ENCODE assay signal across 36 cellular contexts in the genomic region with DNA sequence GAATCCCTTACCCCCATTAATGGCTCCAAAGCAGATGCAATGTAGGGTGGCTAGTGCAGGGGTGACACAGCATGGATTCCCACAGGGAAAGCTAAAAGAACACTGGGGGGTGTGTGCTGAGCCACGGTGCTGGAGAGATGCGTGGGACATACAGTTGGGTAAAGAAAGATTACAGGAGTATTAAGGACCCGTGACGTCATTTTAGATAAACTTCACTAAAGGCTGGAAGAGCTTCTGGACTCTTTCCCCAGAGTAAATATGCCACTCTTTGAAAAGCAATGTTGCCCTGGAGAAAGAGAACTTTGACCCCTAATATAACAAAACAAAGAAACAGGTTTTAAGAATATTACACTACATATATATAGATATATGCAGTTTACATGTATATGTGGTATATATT.
"Had no signal": no experiment of that assay in that cellular context is flagged by ENCODE, and none has a peak within 500 bp of the region (broad histone marks: within the 10 kb centered on the region; RNA-seq: fewer than 3 reads in every experiment).

No MANE protein-coding gene starts in this region.

- H3K27me3 Mint-ChIP-seq: activated B cell treated with CpG ODN at 0.5 μM for 24 hours; activated CD8-positive, alpha-beta memory T cell treated with anti-CD3 and anti-CD28 coated beads, Interleukin-2, amount 10 ng/mL, durations not matched to agents 7 days and 5 days; activated naive CD4-positive, alpha-beta T cell treated with anti-CD3 and anti-CD28 coated beads, Interleukin-2, amount 50 U/mL, for 24 hours; activated naive CD8-positive, alpha-beta T cell treated with anti-CD3 and anti-CD28 coated beads for 36 hours; activated naive CD8-positive, alpha-beta T cell treated with anti-CD3 and anti-CD28 coated beads, Interleukin-2, amount 50 U/mL, for 24 hours; brain; T-helper 17 cell had no signal

- H3K36me3 ChIP-seq: adrenal gland, ascending aorta, breast epithelium, cardiac muscle cell, colonic mucosa, esophagus squamous epithelium, gastroesophageal sphincter, WERI-Rb-1 had no signal

- H3K4me3 ChIP-seq: adrenal gland, ascending aorta, breast epithelium, cardiac muscle cell, colonic mucosa, esophagus squamous epithelium, gastroesophageal sphincter had no signal

- H3K36me3 Mint-ChIP-seq: activated CD8-positive, alpha-beta memory T cell treated with anti-CD3 and anti-CD28 coated beads, Interleukin-2, amount 10 ng/mL, durations not matched to agents 7 days and 5 days; activated naive CD4-positive, alpha-beta T cell treated with anti-CD3 and anti-CD28 coated beads, Interleukin-2, amount 50 U/mL, for 24 hours; activated naive CD8-positive, alpha-beta T cell treated with anti-CD3 and anti-CD28 coated beads for 36 hours; brain had no signal

- H3K4me1 Mint-ChIP-seq: activated B cell treated with CpG ODN at 0.5 μM for 24 hours; activated CD8-positive, alpha-beta memory T cell treated with anti-CD3 and anti-CD28 coated beads, Interleukin-2, amount 10 ng/mL, durations not matched to agents 7 days and 5 days; activated naive CD4-positive, alpha-beta T cell treated with anti-CD3 and anti-CD28 coated beads, Interleukin-2, amount 50 U/mL, for 24 hours; activated naive CD8-positive, alpha-beta T cell treated with anti-CD3 and anti-CD28 coated beads for 36 hours; activated naive CD8-positive, alpha-beta T cell treated with anti-CD3 and anti-CD28 coated beads, Interleukin-2, amount 50 U/mL, for 24 hours; brain; T-helper 17 cell had no signal

- ATAC-seq: activated CD4-positive, CD25-positive, alpha-beta regulatory T cell treated with anti-CD3 and anti-CD28 coated beads, Interleukin-2, amount 50 U/mL, for 24 hours; activated CD8-positive, alpha-beta memory T cell treated with anti-CD3 and anti-CD28 coated beads, Interleukin-2, amount 10 ng/mL, durations not matched to agents 7 days and 5 days; activated CD8-positive, alpha-beta T cell treated with anti-CD3 and anti-CD28 coated beads, Interleukin-2, amount 10 ng/mL, durations not matched to agents 7 days and 5 days; activated naive CD8-positive, alpha-beta T cell treated with anti-CD3 and anti-CD28 coated beads, Interleukin-2, amount 50 U/mL, for 24 hours; gastroesophageal sphincter; T-helper 17 cell had no signal

- H3K4me1 ChIP-seq: adrenal gland, ascending aorta, breast epithelium, colonic mucosa, esophagus squamous epithelium, gastroesophageal sphincter had no signal

- H3K27ac Mint-ChIP-seq: activated B cell treated with CpG ODN at 0.5 μM for 24 hours; activated CD8-positive, alpha-beta memory T cell treated with anti-CD3 and anti-CD28 coated beads, Interleukin-2, amount 10 ng/mL, durations not matched to agents 7 days and 5 days; activated CD8-positive, alpha-beta T cell treated with anti-CD3 and anti-CD28 coated beads, Interleukin-2, amount 10 ng/mL, durations not matched to agents 7 days and 5 days; activated naive CD4-positive, alpha-beta T cell treated with anti-CD3 and anti-CD28 coated beads for 36 hours; activated naive CD4-positive, alpha-beta T cell treated with anti-CD3 and anti-CD28 coated beads, Interleukin-2, amount 50 U/mL, for 24 hours; activated naive CD8-positive, alpha-beta T cell treated with anti-CD3 and anti-CD28 coated beads for 36 hours; activated naive CD8-positive, alpha-beta T cell treated with anti-CD3 and anti-CD28 coated beads, Interleukin-2, amount 50 U/mL, for 24 hours; activated T-helper 1 cell treated with anti-CD3 and anti-CD28 coated beads, Interleukin-12 subunit alpha, Interleukin-12 subunit beta, Interleukin-2, Interleukin-4 antibody, amounts not matched to agents 30 ng/mL and 10 ng/mL and 1 ng/mL, durations not matched to agents 14 hours and 24 hours and 36 hours; activated T-helper 2 cell treated with anti-CD3 and anti-CD28 coated beads, Interferon-gamma antibody, Interleukin-2, Interleukin-4, amounts not matched to agents 10 μg/mL and 5 μg/mL and 100 μg/mL, durations not matched to agents 14 hours and 24 hours and 36 hours; brain; T-helper 17 cell; T-helper 2 cell treated with Interferon-gamma antibody and Interleukin-4, amounts not matched to agents 5 μg/mL and 100 μg/mL, for 36 hours had no signal

- H3K27me3 ChIP-seq: adrenal gland, ascending aorta, breast epithelium, cardiac muscle cell, colonic mucosa, esophagus squamous epithelium, gastroesophageal sphincter had no signal

- DNase-seq: activated B cell treated with CpG ODN at 0.5 μM for 24 hours; activated CD4-positive, alpha-beta T cell treated with anti-CD3 and anti-CD28 coated beads for 48 hours; activated CD4-positive, alpha-beta T cell treated with anti-CD3 and anti-CD28 coated beads, Interleukin-2, amount 50 U/mL, for 1 hour; activated CD4-positive, alpha-beta T cell treated with anti-CD3 and anti-CD28 coated beads, Interleukin-2, amount 50 U/mL, for 48 hours; activated CD8-positive, alpha-beta memory T cell treated with anti-CD3 and anti-CD28 coated beads, Interleukin-2, amount 10 ng/mL, durations not matched to agents 7 days and 5 days; activated CD8-positive, alpha-beta memory T cell treated with anti-CD3 and anti-CD28 coated beads, Interleukin-2, amount 50 U/mL, for 4 hours; activated CD8-positive, alpha-beta T cell treated with anti-CD3 and anti-CD28 coated beads, Interleukin-2, amount 10 ng/mL, durations not matched to agents 7 days and 5 days; activated effector memory CD4-positive, alpha-beta T cell treated with anti-CD3 and anti-CD28 coated beads, Interleukin-2, amount 50 U/mL, for 16 hours; activated naive CD4-positive, alpha-beta T cell treated with anti-CD3 and anti-CD28 coated beads for 36 hours; activated naive CD8-positive, alpha-beta T cell treated with anti-CD3 and anti-CD28 coated beads for 36 hours; activated naive CD8-positive, alpha-beta T cell treated with anti-CD3 and anti-CD28 coated beads, Interleukin-2, amount 50 U/mL, for 24 hours; activated T-cell treated with anti-CD3 and anti-CD28 coated beads, Interleukin-2, amount 50 U/mL, for 1 hour; activated T-cell treated with anti-CD3 and anti-CD28 coated beads, Interleukin-2, amount 50 U/mL, for 48 hours; adrenal gland; amygdala; central memory CD4-positive, alpha-beta T cell; cerebellar nuclear complex; colonic mucosa; effector CD8-positive, alpha-beta T cell; esophagus squamous epithelium; foreskin melanocyte; T-helper 1 cell; T-helper 17 cell; T1000; WERI-Rb-1 had no signal

- H3K4me3 Mint-ChIP-seq: activated B cell treated with CpG ODN at 0.5 μM for 24 hours; activated CD8-positive, alpha-beta memory T cell treated with anti-CD3 and anti-CD28 coated beads, Interleukin-2, amount 10 ng/mL, durations not matched to agents 7 days and 5 days; activated CD8-positive, alpha-beta T cell treated with anti-CD3 and anti-CD28 coated beads, Interleukin-2, amount 10 ng/mL, durations not matched to agents 7 days and 5 days; activated naive CD4-positive, alpha-beta T cell treated with anti-CD3 and anti-CD28 coated beads for 36 hours; activated naive CD4-positive, alpha-beta T cell treated with anti-CD3 and anti-CD28 coated beads, Interleukin-2, amount 50 U/mL, for 24 hours; activated naive CD8-positive, alpha-beta T cell treated with anti-CD3 and anti-CD28 coated beads for 36 hours; activated naive CD8-positive, alpha-beta T cell treated with anti-CD3 and anti-CD28 coated beads, Interleukin-2, amount 50 U/mL, for 24 hours; activated T-helper 1 cell treated with anti-CD3 and anti-CD28 coated beads, Interleukin-12 subunit alpha, Interleukin-12 subunit beta, Interleukin-2, Interleukin-4 antibody, amounts not matched to agents 30 ng/mL and 10 ng/mL and 1 ng/mL, durations not matched to agents 14 hours and 24 hours and 36 hours; brain; T-helper 17 cell; T-helper 2 cell treated with Interferon-gamma antibody and Interleukin-4, amounts not matched to agents 5 μg/mL and 100 μg/mL, for 36 hours had no signal

- H3K27ac ChIP-seq: adrenal gland, ascending aorta, breast epithelium, cardiac muscle cell, colonic mucosa, epithelial cell of prostate, esophagus squamous epithelium, gastroesophageal sphincter, WERI-Rb-1 had no signal

- H3K9me3 ChIP-seq: adrenal gland, ascending aorta, colonic mucosa, esophagus squamous epithelium, gastroesophageal sphincter had no signal
